In genomic region chr15:44726568-44727461, GRCh38 we compare ENCODE assay signal across 8 cellular contexts. TPM values are rescaled to one million over a fixed set of nuclear protein-coding genes. Genes with fewer than 3 reads are reported as not detected.
DNase-seq lines count a peak whose midpoint lies in the region; ATAC-seq and TF ChIP-seq lines count a peak whose summit lies in the region.

No MANE protein-coding gene starts in this region.

- H3K4me1 ChIP-seq in ACC112 (ENCODE audit: control insufficient read depth, insufficient read depth, low read length, unreplicated experiment), result peaks cover 31% of the 10 kb centered on the region
- peaks cover 32% of the 10 kb centered on the region for H3K4me1 ChIP-seq in RWPE2 (ENCODE audit: insufficient read depth, poor library complexity, severe bottlenecking)
- peaks cover 3 to 85% (median 39%) of the 10 kb centered on the region in 9 donors for H3K4me1 ChIP-seq in heart right ventricle
- H3K4me1 ChIP-seq in smooth muscle cell (ENCODE audit: low read depth), result no peaks in the 10 kb centered on the region

- peak; percentile 23 for TF ChIP-seq CTCF in RWPE2 (IDR thresholded peaks at IDR 0.05; ENCODE audit: poor library complexity, severe bottlenecking)
- no peak for TF ChIP-seq CTCF in heart right ventricle (IDR thresholded peaks at IDR 0.05)
- no peak for TF ChIP-seq CTCF in smooth muscle cell (IDR thresholded peaks at IDR 0.05; ENCODE audit: borderline replicate concordance, insufficient read depth, poor library complexity, severe bottlenecking)

- H3K27ac ChIP-seq in ACC112 (ENCODE audit: low read depth, low read length) (peak overlapping the region; percentile 88), RWPE2 (ENCODE audit: poor library complexity, severe bottlenecking) (peak overlapping the region; percentile 80), heart right ventricle (peak overlapping the region; percentile 4 to 99 (median 98)), smooth muscle cell (ENCODE audit: low read depth) (peak overlapping the region; percentile 83)

- no peaks in the 10 kb centered on the region for H4K20me1 ChIP-seq in smooth muscle cell (ENCODE audit: low read depth)

- H3F3A ChIP-seq in smooth muscle cell (ENCODE audit: low read depth), result peaks cover 16% of the 10 kb centered on the region

- ATAC-seq in GM18519 (IDR thresholded peaks at IDR 0.05; ENCODE audit: low FRiP score, unreplicated experiment) (peak; percentile 32), HG03066 (IDR thresholded peaks at IDR 0.05; ENCODE audit: low read depth, unreplicated experiment) (peak; percentile 36), RWPE2 (ENCODE audit: low read depth) (peak; percentile 60), heart right ventricle (peak in 7 of 8 donors; percentile 6 to 36 (median 27))

- H2AFZ ChIP-seq in ACC112 (ENCODE audit: low read length, unreplicated experiment) (peak overlapping the region; percentile 37), smooth muscle cell (ENCODE audit: low read depth) (no peak overlapping the region)

- peaks cover 27% of the 10 kb centered on the region for H3K79me2 ChIP-seq in ACC112 (ENCODE audit: control insufficient read depth, insufficient read depth, low read length, unreplicated experiment)
- H3K79me2 ChIP-seq in smooth muscle cell (ENCODE audit: low read depth), result no peaks in the 10 kb centered on the region

- H3K4me3 ChIP-seq in ACC112 (ENCODE audit: low read depth, low read length), result peak overlapping the region; percentile 38; the same call in 1 of the 2 replicates
- no peak overlapping the region for H3K4me3 ChIP-seq in RWPE2 (ENCODE audit: severe bottlenecking)
- peak overlapping the region in 7 of 10 donors; percentile 1 to 74 (median 31) for H3K4me3 ChIP-seq in heart right ventricle
- no peak overlapping the region for H3K4me3 ChIP-seq in smooth muscle cell

- H3K9ac ChIP-seq in smooth muscle cell (ENCODE audit: low read depth), result peak overlapping the region; percentile 42

- peak overlapping the region; percentile 35 for H3K4me2 ChIP-seq in smooth muscle cell

- H3K27me3 ChIP-seq in ACC112 (ENCODE audit: insufficient read depth, low read length), result no peaks in the 10 kb centered on the region
- H3K27me3 ChIP-seq in RWPE2 (ENCODE audit: insufficient read depth, poor library complexity, severe bottlenecking), result no peaks in the 10 kb centered on the region
- H3K27me3 ChIP-seq in heart right ventricle, result no peaks in the 10 kb centered on the region
- H3K27me3 ChIP-seq in smooth muscle cell (ENCODE audit: low read depth), result no peaks in the 10 kb centered on the region

- H3K36me3 ChIP-seq in ACC112 (ENCODE audit: insufficient read depth, low read length) (peaks cover 6% of the 10 kb centered on the region), RWPE2 (ENCODE audit: low read depth) (no peaks in the 10 kb centered on the region), heart right ventricle (peaks cover 0 to 8% (median 4%) of the 10 kb centered on the region in 9 donors), smooth muscle cell (ENCODE audit: low read depth) (no peaks in the 10 kb centered on the region)

- 41 to 53% methylated on average over 5 of the region's 5 CpGs for WGBS in heart right ventricle, 2 donors
- WGBS in smooth muscle cell (ENCODE audit: low lambda C conversion rate), result 24% methylated on average over 5 of the region's 5 CpGs

- DNase-seq in RWPE2 (ENCODE audit: low spot score) (no peak), heart right ventricle (peak in 1 of 2 donors; percentile 69), smooth muscle cell (lab: John Stamatoyannopoulos, UW; ENCODE audit: unreplicated experiment) (no peak), HuH-7.5 (ENCODE audit: low spot score) (no peak)
- peak; percentile 64 for DNase-seq in activated naive CD4-positive, alpha-beta T cell treated with anti-CD3 and anti-CD28 coated beads, Interleukin-2, amount 50 U/mL, for 16 hours

- intact Hi-C loops in heart right ventricle (cut with DNase I), result loop anchor here in 1 of 10 donors (2.0 kb wide), 1 partner anchor 14 kb away; no protein-coding TSS in a partner anchor

- H3K9me3 ChIP-seq in RWPE2 (ENCODE audit: severe bottlenecking) (no peaks in the 10 kb centered on the region), heart right ventricle (no peaks in the 10 kb centered on the region), smooth muscle cell (replicated peaks; ENCODE audit: low read depth) (no peaks in the 10 kb centered on the region)

RNA-seq across cellular contexts. Expression of gene TRIM69, which starts 9.5 kb away (rescaled TPM):
- 100 to 1,000 TPM in 1 of 10 donors, 10 to 100 TPM in 9; 58.3 to 146 (median 70.4) TPM for total RNA-seq in heart right ventricle
- polyA plus RNA-seq in heart right ventricle, result 10 to 100 TPM; 25.2 to 35.0 TPM
- total RNA-seq in smooth muscle cell, result 4.8 and 5.3 TPM in 2 replicates
- polyA plus RNA-seq in smooth muscle cell, result 2.2 and 4.2 TPM in 2 replicates

RNA-seq across cellular contexts. Expression of gene B2M, which starts 15.5 kb away (rescaled TPM):
- 1,000 to 10,000 TPM in 6 of 10 donors, 100 to 1,000 TPM in 4; 782 to 5,382 (median 1,085) TPM for total RNA-seq in heart right ventricle
- polyA plus RNA-seq in heart right ventricle, result 1,000 to 10,000 TPM in 1 of 2 donors, 100 to 1,000 TPM in 1; 833 to 1,897 TPM
- total RNA-seq in smooth muscle cell, result 1,861 and 2,004 TPM in 2 replicates
- polyA plus RNA-seq in smooth muscle cell, result 1,723 and 2,067 TPM in 2 replicates

RNA-seq across cellular contexts. Expression of gene PATL2, which starts 15.7 kb away (rescaled TPM):
- total RNA-seq in heart right ventricle (1 to 10 TPM in 9 of 10 donors, under 1 TPM in 1; 0.77 to 8.6 (median 3.1) TPM), smooth muscle cell (not detected in 2 replicates)
- polyA plus RNA-seq in heart right ventricle (1 to 10 TPM in 1 of 2 donors, under 1 TPM in 1; 0.33 to 2.1 TPM), smooth muscle cell (not detected in 2 replicates)

Comparison
In these comparisons a context has a peak if more than half of its experiments do, and no peak if none do; other contexts are left out.
1. H3K4me3 ChIP-seq: peak in ACC112 (single experiment) and heart right ventricle (7 of 10); none in RWPE2 (single experiment) and smooth muscle cell (single experiment).
2. Peak in every context shown above with its lines, with median percentiles within 50 percentile points of each other: H3K27ac ChIP-seq and ATAC-seq.